Comparison of ENCODE assay signal across 8 cellular contexts in genomic region chr15:75578948-75579908, GRCh38. TPM values are rescaled to one million over a fixed set of nuclear protein-coding genes. Genes with fewer than 3 reads are reported as not detected.
A peak's percentile ranks its signal among the peaks of the same experiment; 100 is the strongest.
DNase-seq lines count a peak whose midpoint lies in the region; ATAC-seq and TF ChIP-seq lines count a peak whose summit lies in the region.

Gene PTPN9 (minus strand): TSS chr15:75579315. CDS start chr15:75578776, 539 bp downstream.

- peak within 1 kb of the TSS; percentile 92 to 94 for H3K27ac ChIP-seq in left lung

- H3K4me3 ChIP-seq in left lung: peak within 1 kb of the TSS; percentile 88 to 89

- peak; percentile 72 for ATAC-seq in GM18502 (IDR thresholded peaks at IDR 0.05; ENCODE audit: poor library complexity, unreplicated experiment)
- peak; percentile 52 for ATAC-seq in HG03103 (IDR thresholded peaks at IDR 0.05; ENCODE audit: low read depth, unreplicated experiment)
- peak; percentile 92 for ATAC-seq in left lung
- ATAC-seq in GM18505 (IDR thresholded peaks at IDR 0.05; ENCODE audit: unreplicated experiment): no peak

- DNase-seq in NCI-H526 treated with DMSO at 0.1 percent for 48 hours (lab: John Stamatoyannopoulos, UW): peak; percentile 63
- DNase-seq in activated CD4-positive, alpha-beta T cell treated with anti-CD3 and anti-CD28 coated beads, Interleukin-2, amount 50 U/mL, for 24 hours (ENCODE audit: low read depth in 1 of 2, low spot score in 1 of 2): peak; percentile 45 to 54
- peak; percentile 78 for DNase-seq in dermis blood vessel endothelial cell
- peak; percentile 83 to 93 for DNase-seq in left lung
- peak; percentile 77 to 78 for DNase-seq in stimulated activated CD4-positive, alpha-beta T cell treated with anti-CD3 and anti-CD28 coated beads, Interleukin-2, amount 100 ng/mL, for 24 hours

- no peaks in the 10 kb centered on the region for H3K36me3 ChIP-seq in left lung

- no peaks in the 10 kb centered on the region for H3K9me3 ChIP-seq in left lung

- H3K27me3 ChIP-seq in left lung: no peaks in the 10 kb centered on the region

- TF ChIP-seq POLR2A in GM18505 (IDR thresholded peaks at IDR 0.05; ENCODE audit: borderline replicate concordance, extremely low read depth, insufficient read depth, insufficient read length): no peak

- H3K4me1 ChIP-seq in left lung: peaks cover 8 to 26% of the 10 kb centered on the region in 2 donors

- intact Hi-C loops in left lung (cut with DNase I): no loop called here

- peak; percentile 27 to 49 for TF ChIP-seq CTCF in left lung (IDR thresholded peaks at IDR 0.05)

RNA-seq across cellular contexts. Expression of gene PTPN9, which starts in this region (rescaled TPM):
- total RNA-seq in dermis blood vessel endothelial cell (17.7 and 25.5 TPM in 2 replicates), left lung (10 to 100 TPM; 21.9 to 25.4 TPM)
